8 cellular contexts compared by ENCODE assay signal in genomic region chr5:33936381-33937016, GRCh38. TPM values are rescaled to one million over a fixed set of nuclear protein-coding genes. Genes with fewer than 3 reads are reported as not detected.
DNase-seq lines count a peak whose midpoint lies in the region; ATAC-seq and TF ChIP-seq lines count a peak whose summit lies in the region.
"Had no signal": no experiment of that assay in that cellular context is flagged by ENCODE, and none has a peak within 500 bp of the region (broad histone marks: within the 10 kb centered on the region; RNA-seq: fewer than 3 reads in every experiment).

Gene RXFP3 (plus strand): TSS chr5:33936386. CDS start chr5:33936741, 355 bp downstream.

- TF ChIP-seq CTCF in LNCaP clone FGC (IDR thresholded peaks at IDR 0.05; ENCODE audit: control insufficient read depth, extremely low read depth, insufficient read depth) (no peak), mammary epithelial cell (conservative IDR thresholded peaks at IDR 0.05 in 1 of 2, IDR thresholded peaks at IDR 0.05 in 1 of 2; ENCODE audit: extremely low read depth in 1 of 2, insufficient read depth in 1 of 2, low read depth in 1 of 2, low read length in 2 of 2) (no peak)

- H3K4me1 ChIP-seq in mammary epithelial cell (ENCODE audit: insufficient read depth, low read length) (peaks cover 20% of the 10 kb centered on the region), stomach smooth muscle (ENCODE audit: control insufficient read depth, insufficient read depth, low read length) (peaks cover 20% of the 10 kb centered on the region)

- no TSS peak for BruUV-seq in mammary epithelial cell (replicated peaks; lab: Mats Ljungman, UMichigan)

- H3K4me3 ChIP-seq in LNCaP clone FGC (ENCODE audit: low read depth, low read length), result peak within 1 kb of the TSS; percentile 42
- peak within 1 kb of the TSS; percentile 4 to 33 (median 27) for H3K4me3 ChIP-seq in mammary epithelial cell (replicated peaks in 1 of 3; ENCODE audit: insufficient read depth in 1 of 3, low read depth in 2 of 3, low read length in 3 of 3)
- peak within 1 kb of the TSS; percentile 47 to 73 for H3K4me3 ChIP-seq in stomach smooth muscle (ENCODE audit: low read length in 2 of 2)

- no peaks in the 10 kb centered on the region for H3K36me3 ChIP-seq in mammary epithelial cell (ENCODE audit: insufficient read depth, low read length)
- no peaks in the 10 kb centered on the region for H3K36me3 ChIP-seq in stomach smooth muscle (ENCODE audit: control insufficient read depth in 2 of 2, insufficient read depth in 2 of 2, low read length in 2 of 2)
- H3K36me3 ChIP-seq: neutrophil had no signal

- peak within 1 kb of the TSS; percentile 17 for H2AFZ ChIP-seq in mammary epithelial cell (ENCODE audit: low read depth, low read length)

- no peaks in the 10 kb centered on the region for H3K9me3 ChIP-seq in mammary epithelial cell (replicated peaks; ENCODE audit: insufficient read depth, low read length)
- no peaks in the 10 kb centered on the region for H3K9me3 ChIP-seq in stomach smooth muscle (ENCODE audit: control insufficient read depth in 2 of 2, low read length in 2 of 2)
- H3K9me3 ChIP-seq: neutrophil had no signal

- no peaks in the 10 kb centered on the region for H4K20me1 ChIP-seq in mammary epithelial cell (ENCODE audit: insufficient read depth, low read length)

- DNase-seq in LNCaP clone FGC (ENCODE audit: low read depth) (no peak), mammary epithelial cell (no peak), iris pigment epithelial cell (ENCODE audit: low read depth) (peak; percentile 57)

- WGBS in mammary epithelial cell (ENCODE audit: low coverage, missing lambda C conversion rate), result 11% methylated on average over 29 of the region's 45 CpGs

- intact Hi-C loops in mammary epithelial cell (cut with micrococcal nuclease), result loop anchor here (10.0 kb wide), 2 partner anchors 282 to 322 kb away; no protein-coding TSS in a partner anchor

- peaks cover 28% of the 10 kb centered on the region for H3K27me3 ChIP-seq in mammary epithelial cell (ENCODE audit: insufficient read depth, low read length)
- peaks cover 34 to 36% of the 10 kb centered on the region in 2 donors for H3K27me3 ChIP-seq in stomach smooth muscle (ENCODE audit: control insufficient read depth in 1 of 2, insufficient read depth in 2 of 2, low read length in 2 of 2)

- H3K9ac ChIP-seq in mammary epithelial cell (ENCODE audit: insufficient read depth, low read length) (no peak within 1 kb of the TSS), stomach smooth muscle (ENCODE audit: low read length in 2 of 2) (no peak within 1 kb of the TSS)

- ATAC-seq in HG03039 (IDR thresholded peaks at IDR 0.05; ENCODE audit: unreplicated experiment) (no peak), GM21619 (IDR thresholded peaks at IDR 0.05; ENCODE audit: unreplicated experiment) (no peak), GM19351 (IDR thresholded peaks at IDR 0.05; ENCODE audit: unreplicated experiment) (no peak)

- H3K79me2 ChIP-seq in mammary epithelial cell (ENCODE audit: insufficient read depth, low read length), result no peaks in the 10 kb centered on the region

- in situ Hi-C loops in mammary epithelial cell (cut with MboI; ENCODE audit: low sequenced_read_pairs in 2 of 2), result loop anchor here (10.0 to 25.0 kb wide), 2 partner anchors 474 to 492 kb away; partner anchors contain the start of gene TARS1 (in 1 of the 2)

- H3K27ac ChIP-seq in mammary epithelial cell (ENCODE audit: insufficient read depth, low read depth, low read length) (no peak within 1 kb of the TSS), stomach smooth muscle (ENCODE audit: low read length) (no peak within 1 kb of the TSS)
- H3K27ac ChIP-seq: neutrophil had no signal

- peak within 1 kb of the TSS; percentile 78 for H3K4me2 ChIP-seq in mammary epithelial cell (ENCODE audit: insufficient read depth, low read depth, low read length)

- dilution Hi-C loops in mammary epithelial cell (cut with HindIII; ENCODE audit: low sequenced_read_pairs), result no loop called here

- CTCF ChIA-PET in mammary epithelial cell (lab: Charles Lee; ENCODE audit: low non-redundant PET), result interaction anchor here (0.5 to 0.7 kb wide), 3 partner anchors 287 to 498 kb away, joined by 3 to 6 read pairs (median 3); no protein-coding TSS in a partner anchor

RNA-seq across cellular contexts. Expression of gene RXFP3, which starts in this region (rescaled TPM):
- total RNA-seq in mammary epithelial cell, result not detected
- polyA plus RNA-seq in mammary epithelial cell, result not detected
- not detected for polyA minus RNA-seq in mammary epithelial cell
